In the genomic region with DNA sequence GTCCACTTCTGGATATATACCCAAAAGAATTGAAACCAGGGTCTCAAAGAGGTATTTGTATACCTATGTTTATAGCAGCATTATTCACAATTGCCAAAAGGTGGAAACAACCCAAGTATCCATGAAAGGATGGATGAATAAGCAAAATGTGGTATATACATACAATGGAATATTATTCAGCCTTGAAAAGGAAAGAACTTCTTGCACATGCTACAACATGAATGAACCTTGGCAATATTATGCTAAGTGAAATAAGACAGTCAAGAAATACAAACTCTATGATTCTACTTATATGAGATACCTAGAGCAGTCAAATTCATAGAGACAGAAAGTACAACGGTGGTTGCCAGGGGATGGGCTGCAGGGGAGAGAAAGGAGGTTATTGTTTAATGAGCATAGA, we compare ENCODE assay signal across 32 cellular contexts. TPM values are rescaled to one million over a fixed set of nuclear protein-coding genes. Genes with fewer than 3 reads are reported as not detected.
DNase-seq lines count a peak whose midpoint lies in the region; ATAC-seq, FAIRE-seq and TF ChIP-seq lines count a peak whose summit lies in the region.
"Had no signal": no experiment of that assay in that cellular context is flagged by ENCODE, and none has a peak within 500 bp of the region (broad histone marks: within the 10 kb centered on the region; RNA-seq: fewer than 3 reads in every experiment).

No MANE protein-coding gene starts in this region.

- DNase-seq in K562 (ENCODE audit: extremely low read depth in 1 of 4, low spot score in 3 of 4) (no peak), breast epithelium (ENCODE audit: low spot score in 2 of 2) (no peak)
- no peak for DNase-seq in activated naive CD4-positive, alpha-beta T cell treated with anti-CD3 and anti-CD28 coated beads, Interleukin-2, amount 50 U/mL, for 72 hours (ENCODE audit: low spot score in 2 of 2)
- DNase-seq: 8988T; ACHN; AML-193; BE2C; C1 segment of cervical spinal cord; Caco-2; Calu3; CD4-positive, alpha-beta memory T cell; CD4-positive, alpha-beta T cell; CD4-positive, CD25-positive, alpha-beta regulatory T cell; CD8-positive, alpha-beta memory T cell; CD8-positive, alpha-beta T cell; COR-L47; DMS 273 treated with DMSO at 0.1 percent for 48 hours; DMS153; DMS53; DMS79; DMS79 treated with DMSO at 0.1 percent for 48 hours; DND-41; EL had no signal

- no peak for TF ChIP-seq EP300 in K562 (IDR thresholded peaks at IDR 0.05; ENCODE audit: low read length)

- H3K79me2 ChIP-seq in K562 (ENCODE audit: control insufficient read depth, insufficient read depth, low read length), result no peaks in the 10 kb centered on the region

- POLR2A ChIA-PET in HEK293 (lab: Yijun Ruan, JAX) (no interaction called here), K562 (lab: Yijun Ruan, JAX) (no interaction called here)

- H3K4me3 ChIP-seq in HEK293 (ENCODE audit: low read depth, low read length) (no peak overlapping the region), K562 (no peak overlapping the region), breast epithelium (no peak overlapping the region)
- H3K4me3 ChIP-seq: A549; BLaER1; BLaER1 treated with 17β-estradiol and CSF1 and Interleukin-3, amounts not matched to agents 10 nM and 100 nM had no signal

- in situ Hi-C loops in K562 (cut with MboI), result no loop called here

- H4K20me1 ChIP-seq in K562 (replicated peaks; ENCODE audit: control insufficient read depth, insufficient read depth, low read length), result no peaks in the 10 kb centered on the region; the same call in 1 of the 2 replicates
- H4K20me1 ChIP-seq: BLaER1; BLaER1 treated with 17β-estradiol and CSF1 and Interleukin-3, amounts not matched to agents 10 nM and 100 nM had no signal

- no peak for TF ChIP-seq CTCF in HEK293 (tag by site-specific recombination; IDR thresholded peaks at IDR 0.05)
- TF ChIP-seq CTCF in K562 (IDR thresholded peaks at IDR 0.05 in 2 of 3, conservative IDR thresholded peaks at IDR 0.05 in 1 of 3; ENCODE audit: insufficient read depth in 2 of 3, low read depth in 1 of 3, low read length in 3 of 3), result no peak
- TF ChIP-seq CTCF in breast epithelium (IDR thresholded peaks at IDR 0.05), result no peak

- H3K9me3 ChIP-seq in HEK293 (ENCODE audit: control insufficient read depth, insufficient read depth, low read depth, low read length), result no peaks in the 10 kb centered on the region
- H3K9me3 ChIP-seq in K562 (replicated peaks; ENCODE audit: control insufficient read depth, insufficient read depth, low read depth, low read length), result no peaks in the 10 kb centered on the region
- H3K9me3 ChIP-seq in breast epithelium, result no peaks in the 10 kb centered on the region
- H3K9me3 ChIP-seq: A549; BE2C; BLaER1; BLaER1 treated with 17β-estradiol and CSF1 and Interleukin-3, amounts not matched to agents 10 nM and 100 nM; Caco-2 had no signal

- no peak for FAIRE-seq in K562 (lab: Jason Lieb, UNC)
- FAIRE-seq: A204.1, A549, D721Med had no signal

- H3K9me1 ChIP-seq in K562 (ENCODE audit: control insufficient read depth, insufficient read depth, low read length), result no peaks in the 10 kb centered on the region

- TF ChIP-seq POLR2A in K562 (conservative IDR thresholded peaks at IDR 0.05) (no peak), breast epithelium (IDR thresholded peaks at IDR 0.05) (no peak)

- H3K4me1 ChIP-seq in HEK293 (ENCODE audit: control insufficient read depth, insufficient read depth, low read length), result no peaks in the 10 kb centered on the region
- H3K4me1 ChIP-seq in K562 (replicated peaks in 1 of 2; ENCODE audit: control insufficient read depth in 2 of 2, insufficient read depth in 2 of 2, low read length in 2 of 2), result no peaks in the 10 kb centered on the region
- no peaks in the 10 kb centered on the region for H3K4me1 ChIP-seq in breast epithelium
- H3K4me1 ChIP-seq: A549, BE2C, BLaER1, Caco-2 had no signal

- no peaks in the 10 kb centered on the region for H3K36me3 ChIP-seq in HEK293 (ENCODE audit: control insufficient read depth in 2 of 2, insufficient read depth in 1 of 2, low read length in 2 of 2)
- H3K36me3 ChIP-seq in K562 (ENCODE audit: control insufficient read depth, insufficient read depth, low read length), result no peaks in the 10 kb centered on the region
- H3K36me3 ChIP-seq in breast epithelium, result no peaks in the 10 kb centered on the region
- H3K36me3 ChIP-seq: BE2C; BLaER1; BLaER1 treated with 17β-estradiol and CSF1 and Interleukin-3, amounts not matched to agents 10 nM and 100 nM had no signal

- peaks cover 0 to 3% of the 10 kb centered on the region in 2 donors for H3K9me3 Mint-ChIP-seq in activated naive CD4-positive, alpha-beta T cell treated with anti-CD3 and anti-CD28 coated beads, Interleukin-2, amount 50 U/mL, for 72 hours
- H3K9me3 Mint-ChIP-seq: CD4-positive, alpha-beta T cell; CD8-positive, alpha-beta memory T cell; CD8-positive, alpha-beta T cell had no signal

- H3K27me3 ChIP-seq in K562 (ENCODE audit: control insufficient read depth in 2 of 2, insufficient read depth in 2 of 2, low read length in 2 of 2) (peaks cover 3 to 9% of the 10 kb centered on the region in 2 experiments; a peak in 3 of 5 replicates), breast epithelium (no peaks in the 10 kb centered on the region)
- H3K27me3 ChIP-seq: BE2C; BLaER1; BLaER1 treated with 17β-estradiol and CSF1 and Interleukin-3, amounts not matched to agents 10 nM and 100 nM had no signal

- no peak for TF ChIP-seq RAD21 in K562 (CRISPR knock-in tag; conservative IDR thresholded peaks at IDR 0.05 in 1 of 2, IDR thresholded peaks at IDR 0.05 in 1 of 2)

- BruUV-seq in K562 (replicated peaks; lab: Mats Ljungman, UMichigan), result no TSS peak

- no peaks in the 10 kb centered on the region for H3K36me3 Mint-ChIP-seq in activated naive CD4-positive, alpha-beta T cell treated with anti-CD3 and anti-CD28 coated beads, Interleukin-2, amount 50 U/mL, for 72 hours
- H3K36me3 Mint-ChIP-seq: CD4-positive, alpha-beta memory T cell; CD4-positive, CD25-positive, alpha-beta regulatory T cell; CD8-positive, alpha-beta T cell had no signal

- 7% methylated on average over 1 of the region's 1 CpG for WGBS in K562 (ENCODE audit: insufficient coverage, low coverage, missing lambda C conversion rate)

- no peak overlapping the region for H3K9ac ChIP-seq in K562 (ENCODE audit: insufficient read depth in 1 of 2, low read depth in 2 of 2, low read length in 2 of 2)
- H3K9ac ChIP-seq: BLaER1; BLaER1 treated with 17β-estradiol and CSF1 and Interleukin-3, amounts not matched to agents 10 nM and 100 nM had no signal

- ATAC-seq in K562, result no peak
- ATAC-seq in activated naive CD4-positive, alpha-beta T cell treated with anti-CD3 and anti-CD28 coated beads, Interleukin-2, amount 50 U/mL, for 72 hours, result no peak
- ATAC-seq: A549; CD8-positive, alpha-beta T cell had no signal

- H2AFZ ChIP-seq in K562 (ENCODE audit: low read depth, low read length), result no peak overlapping the region

- CTCF ChIA-PET in HEK293 (lab: Yijun Ruan, JAX) (no interaction called here), K562 (lab: Yijun Ruan, JAX; ENCODE audit: low intra/inter-chr PET ratio) (no interaction called here)

- intact Hi-C loops in K562 (cut with micrococcal nuclease) (no loop called here), breast epithelium (cut with DNase I; ENCODE audit: low total_unique reads) (no loop called here)

- H3K27ac ChIP-seq in HEK293 (ENCODE audit: extremely low read depth, low read depth, low read length), result no peak overlapping the region
- H3K27ac ChIP-seq in K562 (ENCODE audit: extremely low read depth, low read depth, low read length), result no peak overlapping the region
- no peak overlapping the region for H3K27ac ChIP-seq in breast epithelium
- H3K27ac ChIP-seq: 22Rv1; A549; BLaER1; BLaER1 treated with 17β-estradiol and CSF1 and Interleukin-3, amounts not matched to agents 10 nM and 100 nM; C4-2B had no signal

- H3K27ac Mint-ChIP-seq in activated naive CD4-positive, alpha-beta T cell treated with anti-CD3 and anti-CD28 coated beads, Interleukin-2, amount 50 U/mL, for 72 hours, result no peak overlapping the region
- H3K27ac Mint-ChIP-seq: B cell; CD4-positive, alpha-beta memory T cell; CD4-positive, alpha-beta T cell; CD4-positive, CD25-positive, alpha-beta regulatory T cell; CD8-positive, alpha-beta T cell had no signal

- no peak overlapping the region for H3K4me2 ChIP-seq in K562 (ENCODE audit: insufficient read depth, low read length)
- H3K4me2 ChIP-seq: A549; BLaER1; BLaER1 treated with 17β-estradiol and CSF1 and Interleukin-3, amounts not matched to agents 10 nM and 100 nM had no signal

TF ChIP-seq in HEK293, 187 proteins besides CTCF, POLR2A, EP300 and RAD21:
- peak; percentile 54; the same call in 1 of the 2 replicates for TF ChIP-seq ZNF146 (tag by site-specific recombination; IDR thresholded peaks at IDR 0.05)
- no peak for TF ChIP-seq SALL2 (tag by site-specific recombination; IDR thresholded peaks at IDR 0.05; ENCODE audit: borderline replicate concordance)

TF ChIP-seq in K562, 482 proteins besides CTCF, POLR2A, EP300 and RAD21:
- TF ChIP-seq MEF2D (tag; conservative IDR thresholded peaks at IDR 0.05; ENCODE audit: low read depth) (no peak), ZNF146 (CRISPR knock-in tag; IDR thresholded peaks at IDR 0.05; ENCODE audit: unreplicated experiment) (peak; percentile 68)

RNA-seq across cellular contexts. Expression of a gene that starts 21.6 kb away (rescaled TPM):
- total RNA-seq in K562 (2011; cell fraction: chromatin; rRNA removed; ENCODE audit: low replicate concordance), result 2.6 and 7.2 TPM in 2 replicates
- 1.6 and 2.2 TPM in 2 replicates for total RNA-seq in K562 (2011; cell fraction: nucleolus; rRNA removed)
- total RNA-seq in K562 (2011; cell fraction: nucleoplasm; rRNA removed), result 2.2 and 5.6 TPM in 2 replicates
- 2.0 and 2.9 TPM in 2 replicates for total RNA-seq in K562 (2014; rRNA removed)
- 1.1 and 1.9 TPM in 2 replicates for total RNA-seq in K562 (2014; rRNA removed; fragmentation: Illumina TruSeq; extraction: Trizol)
- 2.1 and 2.4 TPM in 2 replicates for total RNA-seq in K562 (2015; rRNA removed; fragmentation: Illumina TruSeq; extraction: Trizol)
- total RNA-seq in K562 (2021), result 1.9 TPM in 2 replicates
- polyA plus RNA-seq in K562 (2011; rRNA removed), result 10.3 and 11.7 TPM in 2 replicates
- 5.2 and 9.3 TPM in 2 replicates for polyA plus RNA-seq in K562 (2011; cell fraction: cytosol; rRNA removed)
- polyA plus RNA-seq in K562 (2011; cell fraction: nucleus; rRNA removed), result 11.0 and 13.4 TPM in 2 replicates
- polyA plus RNA-seq in K562 (2012), result 2.2 and 2.4 TPM in 2 replicates
- 1.7 TPM in 2 replicates for polyA plus RNA-seq in K562 (2014; fragmentation: Illumina TruSeq; extraction: Trizol)
- under 1 TPM; 0.52 to 0.80 TPM for polyA plus RNA-seq in K562 (2014; fragmentation: Nextera tagmentation; extraction: Ambion mirVana)
- polyA plus RNA-seq in K562 (2014; rRNA removed), result 1.9 and 2.2 TPM in 2 replicates
- 18.2 and 19.3 TPM in 2 replicates for polyA minus RNA-seq in K562 (2011; rRNA and poly(A)+ RNA removed)
- polyA minus RNA-seq in K562 (2011; cell fraction: cytosol; rRNA and poly(A)+ RNA removed), result 7.9 and 9.7 TPM in 2 replicates
- polyA minus RNA-seq in K562 (2011; cell fraction: nucleus; rRNA and poly(A)+ RNA removed), result 3.6 and 13.0 TPM in 2 replicates
- total RNA-seq in activated naive CD4-positive, alpha-beta T cell treated with anti-CD3 and anti-CD28 coated beads, Interleukin-2, amount 50 U/mL, for 72 hours, result 10 to 100 TPM; 32.7 to 43.2 TPM
- total RNA-seq in breast epithelium, result 10 to 100 TPM; 23.2 to 59.6 (median 42.6) TPM
